Comparison of ENCODE assay signal across 8 cellular contexts in the genomic region with DNA sequence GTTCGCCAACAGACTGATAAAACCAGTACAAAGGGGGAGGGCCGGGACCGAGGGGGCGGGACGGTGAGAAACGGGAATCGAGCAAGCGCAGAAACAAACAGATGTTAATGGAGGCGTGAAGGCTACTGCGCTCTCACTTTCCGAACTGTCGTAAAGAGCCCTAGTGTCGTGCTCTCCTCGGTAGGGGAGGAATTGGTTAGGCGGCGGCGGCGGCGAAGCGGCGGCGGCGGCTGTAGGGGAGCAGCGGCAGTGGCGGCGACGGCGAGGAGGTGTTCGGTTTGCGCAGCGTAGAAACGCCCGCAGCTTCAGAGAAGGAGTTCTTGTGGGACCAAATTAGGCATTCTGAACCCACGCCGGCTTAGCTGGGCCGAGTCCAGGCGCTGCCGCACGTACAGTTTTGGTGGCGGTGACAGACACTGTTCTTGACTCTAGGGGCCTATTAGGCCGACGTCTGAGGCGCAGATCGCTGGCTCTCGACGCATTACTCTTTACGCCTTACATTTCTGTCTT. TPM values are rescaled to one million over a fixed set of nuclear protein-coding genes. Genes with fewer than 3 reads are reported as not detected.
DNase-seq lines count a peak whose midpoint lies in the region; ATAC-seq lines count a peak whose summit lies in the region.

Gene RNF111, plus strand, starts transcription at position 163 of the 510 bp plus-strand sequence. CDS start 43,160 bp downstream, outside the sequence.

- H3K9me3 Mint-ChIP-seq in CD4-positive, alpha-beta memory T cell, result no peaks in the 10 kb centered on the region

- CTCF ChIA-PET in CD4-positive, alpha-beta memory T cell (lab: Charles Lee; ENCODE audit: partially characterized antibody), result interaction anchor here (1.4 kb wide), 1 partner anchor 31 kb away, joined by 3 read pairs; no protein-coding TSS in a partner anchor

- H3K27ac ChIP-seq in CD4-positive, alpha-beta memory T cell (ENCODE audit: low read depth, low read length), result peak within 1 kb of the TSS; percentile 89
- H3K27ac ChIP-seq in effector memory CD4-positive, alpha-beta T cell (ENCODE audit: insufficient read depth, low read length, poor library complexity, severe bottlenecking), result peak within 1 kb of the TSS; percentile 82

- POLR2A ChIA-PET in CD4-positive, alpha-beta memory T cell (lab: Charles Lee; ENCODE audit: partially characterized antibody), result interaction anchor here (0.8 to 2.9 kb wide), 7 partner anchors 12 to 217 kb away, joined by 3 to 13 read pairs (median 3); partner anchors contain the start of genes MINDY2 and SLTM

- peak within 1 kb of the TSS; percentile 84 to 97 (median 94) for H3K27ac Mint-ChIP-seq in CD4-positive, alpha-beta memory T cell

- ATAC-seq in GM19463 (IDR thresholded peaks at IDR 0.05; ENCODE audit: unreplicated experiment), result peak; percentile 70

- peak within 1 kb of the TSS; percentile 93 to 98 (median 96) for H3K4me3 Mint-ChIP-seq in CD4-positive, alpha-beta memory T cell

- H3K4me3 ChIP-seq in CD4-positive, alpha-beta memory T cell (ENCODE audit: low read length in 2 of 2), result peak within 1 kb of the TSS; percentile 91 to 92
- H3K4me3 ChIP-seq in effector memory CD4-positive, alpha-beta T cell (ENCODE audit: insufficient read depth, low read depth, low read length, poor library complexity, severe bottlenecking), result peak within 1 kb of the TSS; percentile 88

- peaks cover 14 to 34% of the 10 kb centered on the region in 2 donors for H3K36me3 Mint-ChIP-seq in CD4-positive, alpha-beta memory T cell

- peaks cover 31 to 52% (median 42%) of the 10 kb centered on the region in 4 donors for H3K4me1 Mint-ChIP-seq in CD4-positive, alpha-beta memory T cell

- H3K27me3 Mint-ChIP-seq in CD4-positive, alpha-beta memory T cell, result no peaks in the 10 kb centered on the region

- intact Hi-C loops in CD4-positive, alpha-beta memory T cell (cut with micrococcal nuclease), result loop anchor here (1.0 to 10.0 kb wide), 7 partner anchors 45 to 697 kb away; partner anchors contain the start of genes ADAM10, BNIP2, CCNB2 and GTF2A2

- no peaks in the 10 kb centered on the region for H3K27me3 ChIP-seq in CD4-positive, alpha-beta memory T cell (ENCODE audit: insufficient read depth, low read length)
- H3K27me3 ChIP-seq in effector memory CD4-positive, alpha-beta T cell (replicated peaks; ENCODE audit: control insufficient read depth, insufficient read depth, low read length, poor library complexity, severe bottlenecking), result no peaks in the 10 kb centered on the region

- H3K4me1 ChIP-seq in CD4-positive, alpha-beta memory T cell (ENCODE audit: insufficient read depth, low read length), result peaks cover 40% of the 10 kb centered on the region
- H3K4me1 ChIP-seq in effector memory CD4-positive, alpha-beta T cell (ENCODE audit: control insufficient read depth, insufficient read depth, low read length, poor library complexity, severe bottlenecking), result peaks cover 20% of the 10 kb centered on the region

- H3K9me3 ChIP-seq in CD4-positive, alpha-beta memory T cell (ENCODE audit: control insufficient read depth in 1 of 2, low read length in 2 of 2), result no peaks in the 10 kb centered on the region
- no peaks in the 10 kb centered on the region for H3K9me3 ChIP-seq in effector memory CD4-positive, alpha-beta T cell (ENCODE audit: control insufficient read depth, low read length)

- peaks cover 5% of the 10 kb centered on the region for H3K36me3 ChIP-seq in CD4-positive, alpha-beta memory T cell (ENCODE audit: insufficient read depth, low read length)
- H3K36me3 ChIP-seq in effector memory CD4-positive, alpha-beta T cell (ENCODE audit: control insufficient read depth, insufficient read depth, low read length), result peaks cover 4% of the 10 kb centered on the region

- peak; percentile 90 to 97 (median 91) for DNase-seq in CD4-positive, alpha-beta memory T cell
- peak; percentile 76 for DNase-seq in HS-5 (ENCODE audit: low read depth)
- peak; percentile 92 for DNase-seq in NK-92 treated with Interleukin-12 subunit alpha and Interleukin-12 subunit beta, amount 100 ng/mL, for 24 hours (lab: John Stamatoyannopoulos, UW)
- peak; percentile 89 for DNase-seq in activated CD8-positive, alpha-beta memory T cell treated with anti-CD3 and anti-CD28 coated beads for 24 hours
- peak; percentile 80 to 88 (median 84) for DNase-seq in effector memory CD4-positive, alpha-beta T cell
- DNase-seq in lung microvascular endothelial cell (ENCODE audit: low read depth in 2 of 2), result peak; percentile 97
- peak; percentile 72 to 86 (median 81) for DNase-seq in stimulated activated CD4-positive, alpha-beta T cell treated with anti-CD3 and anti-CD28 coated beads, TNF-alpha, amount 100 ng/mL, for 48 hours (ENCODE audit: low read depth in 3 of 3)

RNA-seq across cellular contexts. Expression of gene RNF111, which starts in this region (rescaled TPM):
- 10 to 100 TPM; 54.9 to 60.9 TPM for total RNA-seq in CD4-positive, alpha-beta memory T cell
- polyA plus RNA-seq in CD4-positive, alpha-beta memory T cell, result 10 to 100 TPM; 11.1 to 22.2 TPM
- 13.5 and 18.7 TPM in 2 replicates for total RNA-seq in lung microvascular endothelial cell

Comparison
In these comparisons a context has a peak if more than half of its experiments do, and no peak if none do; other contexts are left out.
1. Peak in every context shown above with its lines: DNase-seq, ATAC-seq, H3K4me3 ChIP-seq and H3K27ac ChIP-seq.